ENCODE assay signal across 22 cellular contexts in the genomic region with DNA sequence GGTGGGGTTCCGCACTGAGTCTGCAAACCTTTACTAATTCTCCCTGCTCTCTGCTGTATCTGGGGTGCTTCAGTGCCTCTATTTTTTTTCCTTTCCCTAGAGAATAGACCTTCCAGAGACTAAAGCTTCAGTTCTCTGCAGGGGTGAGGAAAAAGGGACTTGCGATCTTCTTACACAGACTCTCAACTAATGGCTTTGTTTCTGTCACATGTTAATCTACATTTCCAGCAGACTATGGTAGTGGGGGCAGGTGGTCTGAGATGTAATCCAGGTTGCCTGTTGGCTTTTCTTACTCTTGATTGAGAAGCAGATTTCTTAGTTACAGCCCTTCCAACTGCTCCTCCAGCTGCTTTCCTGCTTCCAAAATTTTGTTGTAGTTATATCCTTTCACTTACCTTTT.
"Had no signal": no experiment of that assay in that cellular context is flagged by ENCODE, and none has a peak within 500 bp of the region (broad histone marks: within the 10 kb centered on the region; RNA-seq: fewer than 3 reads in every experiment).

No MANE protein-coding gene starts in this region.

- H3K4me3 Mint-ChIP-seq: activated CD4-positive, alpha-beta memory T cell treated with anti-CD3 and anti-CD28 coated beads, Interleukin-2, amount 10 ng/mL, durations not matched to agents 7 days and 5 days; activated naive CD4-positive, alpha-beta T cell treated with anti-CD3 and anti-CD28 coated beads, Interleukin-2, amount 10 ng/mL, durations not matched to agents 7 days and 5 days; activated naive CD8-positive, alpha-beta T cell treated with anti-CD3 and anti-CD28 coated beads for 36 hours; activated T-cell treated with anti-CD3 and anti-CD28 coated beads, Interleukin-2, amount 50 U/mL, for 72 hours had no signal

- ATAC-seq: activated T-cell treated with anti-CD3 and anti-CD28 coated beads, Interleukin-2, amount 50 U/mL, for 72 hours; PC-3; SK-N-SH treated with all-trans-retinoic acid at 6 μM for 48 hours had no signal

- H3K4me3 ChIP-seq: cardiac muscle cell, SJSA1 had no signal

- H3K4me1 ChIP-seq: SJSA1 had no signal

- H3K27me3 ChIP-seq: brain microvascular endothelial cell, cardiac muscle cell, SJSA1 had no signal

- H3K27ac Mint-ChIP-seq: activated CD4-positive, alpha-beta memory T cell treated with anti-CD3 and anti-CD28 coated beads, Interleukin-2, amount 10 ng/mL, durations not matched to agents 7 days and 5 days; activated naive CD4-positive, alpha-beta T cell treated with anti-CD3 and anti-CD28 coated beads, Interleukin-2, amount 10 ng/mL, durations not matched to agents 7 days and 5 days; activated naive CD8-positive, alpha-beta T cell treated with anti-CD3 and anti-CD28 coated beads for 36 hours; activated T-cell treated with anti-CD3 and anti-CD28 coated beads, Interleukin-2, amount 50 U/mL, for 72 hours; activated T-helper 2 cell treated with anti-CD3 and anti-CD28 coated beads, Interferon-gamma antibody, Interleukin-2, Interleukin-4, amounts not matched to agents 10 μg/mL and 5 μg/mL and 100 μg/mL, durations not matched to agents 14 hours and 24 hours and 36 hours had no signal

- DNase-seq: activated CD4-positive, alpha-beta memory T cell treated with anti-CD3 and anti-CD28 coated beads, Interleukin-2, amount 10 ng/mL, durations not matched to agents 7 days and 5 days; activated CD4-positive, alpha-beta T cell treated with anti-CD3 and anti-CD28 coated beads, Interleukin-2, amount 50 U/mL, for 1 hour; activated CD4-positive, CD25-positive, alpha-beta regulatory T cell; activated gamma-delta T cell treated with Interleukin-2 at 50 U/mL for 16 hours; activated naive CD4-positive, alpha-beta T cell treated with anti-CD3 and anti-CD28 coated beads, Interleukin-2, amount 10 ng/mL, durations not matched to agents 7 days and 5 days; activated naive CD8-positive, alpha-beta T cell treated with anti-CD3 and anti-CD28 coated beads for 36 hours; activated T-cell treated with anti-CD3 and anti-CD28 coated beads, Interleukin-2, amount 50 U/mL, for 72 hours; brain microvascular endothelial cell; NCI-H1092; NCI-H1417; NCI-H1694; NCI-H2029; NCI-H345; NCI-H510A; NCI-H526 treated with DMSO at 0.1 percent for 48 hours; PC-3; SHP77; SW 1271 had no signal

- H3K27ac ChIP-seq: brain microvascular endothelial cell, cardiac muscle cell, SJSA1 had no signal

- H3K36me3 Mint-ChIP-seq: activated naive CD4-positive, alpha-beta T cell treated with anti-CD3 and anti-CD28 coated beads, Interleukin-2, amount 10 ng/mL, durations not matched to agents 7 days and 5 days had no signal

- H3K36me3 ChIP-seq: brain microvascular endothelial cell, cardiac muscle cell, SJSA1 had no signal

- H3K4me1 Mint-ChIP-seq: activated CD4-positive, alpha-beta memory T cell treated with anti-CD3 and anti-CD28 coated beads, Interleukin-2, amount 10 ng/mL, durations not matched to agents 7 days and 5 days; activated naive CD4-positive, alpha-beta T cell treated with anti-CD3 and anti-CD28 coated beads, Interleukin-2, amount 10 ng/mL, durations not matched to agents 7 days and 5 days; activated naive CD8-positive, alpha-beta T cell treated with anti-CD3 and anti-CD28 coated beads for 36 hours had no signal
